ENCODE assay signal across 1 cellular context in genomic region chr6:146857180-146857959, GRCh38.
TF ChIP-seq lines count a peak whose summit lies in the region.

No MANE protein-coding gene starts in this region.

TF ChIP-seq in K562, 482 proteins besides CTCF, POLR2A, EP300 and RAD21 (continued from another document and continues in another):
- TF ChIP-seq REST (CRISPR knock-in tag; IDR thresholded peaks at IDR 0.05; ENCODE audit: low read depth) (peak; percentile 75; the same call in 1 of the 2 replicates), MCM7 (IDR thresholded peaks at IDR 0.05) (no peak), PHB (CRISPR knock-in tag; IDR thresholded peaks at IDR 0.05) (0 out of 2 replicates have a peak, but pooled peaks have one; percentile 10), FOXP1 (CRISPR knock-in tag; IDR thresholded peaks at IDR 0.05) (peak; percentile 79), CAMTA2 (CRISPR knock-in tag; conservative IDR thresholded peaks at IDR 0.05) (peak; percentile 94; the same call in 1 of the 2 replicates), THRB (CRISPR knock-in tag; conservative IDR thresholded peaks at IDR 0.05) (0 out of 2 replicates have a peak, but pooled peaks have one; percentile 42), HES1 (IDR thresholded peaks at IDR 0.05; ENCODE audit: low read depth) (no peak), ZNF174 (CRISPR knock-in tag; IDR thresholded peaks at IDR 0.05) (no peak; the same call in 1 of the 2 replicates), STAT6 (CRISPR knock-in tag; IDR thresholded peaks at IDR 0.05) (peak; percentile 67), ZNF639 (CRISPR knock-in tag; conservative IDR thresholded peaks at IDR 0.05 in 1 of 2, IDR thresholded peaks at IDR 0.05 in 1 of 2) (peak in 1 of 2 experiments; percentile 73; a peak in 2 of 4 replicates), SMAD4 (CRISPR knock-in tag; conservative IDR thresholded peaks at IDR 0.05) (peak; percentile 92), TRIM24 (IDR thresholded peaks at IDR 0.05) (peak; percentile 76 to 85), ZNF589 (CRISPR knock-in tag; IDR thresholded peaks at IDR 0.05; ENCODE audit: low read depth) (peak; percentile 82; the same call in 1 of the 2 replicates), THRA (IDR thresholded peaks at IDR 0.05) (no peak), PML (IDR thresholded peaks at IDR 0.05; ENCODE audit: low read length) (no peak; the same call in none of the 2 replicates), NR0B1 (IDR thresholded peaks at IDR 0.05; ENCODE audit: partially characterized antibody) (no peak), ZNF696 (CRISPR knock-in tag; conservative IDR thresholded peaks at IDR 0.05) (no peak), FOXO4 (CRISPR knock-in tag; IDR thresholded peaks at IDR 0.05) (no peak), U2AF2 (optimal IDR thresholded peaks at IDR 0.05; ENCODE audit: low read depth, low read length) (no peak), FOSL1 (tag; conservative IDR thresholded peaks at IDR 0.05) (peak; percentile 58; the same call in 1 of the 2 replicates), ZBED1 (IDR thresholded peaks at IDR 0.05) (no peak; the same call in 1 of the 2 replicates), MLX (CRISPR knock-in tag; conservative IDR thresholded peaks at IDR 0.05) (0 out of 4 replicates have a peak, but pooled peaks of 1 of the 2 experiments have one; percentile 13), RBFOX2 (IDR thresholded peaks at IDR 0.05; ENCODE audit: low read depth, low read length) (peak; percentile 84), ZNF551 (CRISPR knock-in tag; IDR thresholded peaks at IDR 0.05) (0 out of 2 replicates have a peak, but pooled peaks have one; percentile 5), HNRNPLL (IDR thresholded peaks at IDR 0.05; ENCODE audit: low read depth, low read length, poor library complexity, severe bottlenecking) (peak; percentile 95), ZBTB9 (CRISPR knock-in tag; IDR thresholded peaks at IDR 0.05) (peak; percentile 82), ZNF24 (IDR thresholded peaks at IDR 0.05) (peak; percentile 79; the same call in 1 of the 2 replicates), ZNF23 (CRISPR knock-in tag; IDR thresholded peaks at IDR 0.05) (no peak), XRCC4 (IDR thresholded peaks at IDR 0.05; ENCODE audit: extremely low read depth, insufficient read depth, insufficient read length) (no peak), ZNF277 (CRISPR knock-in tag; IDR thresholded peaks at IDR 0.05; ENCODE audit: borderline replicate concordance) (no peak), HDAC2 (IDR thresholded peaks at IDR 0.05) (peak; percentile 85), ZBTB5 (IDR thresholded peaks at IDR 0.05) (no peak)
